In genomic region chr5:10377081-10377480, GRCh38 we compare ENCODE assay signal across 23 cellular contexts. TPM values are rescaled to one million over a fixed set of nuclear protein-coding genes. Genes with fewer than 3 reads are reported as not detected.
A peak's percentile ranks its signal among the peaks of the same experiment; 100 is the strongest.
DNase-seq lines count a peak whose midpoint lies in the region; ATAC-seq, FAIRE-seq and TF ChIP-seq lines count a peak whose summit lies in the region.
"Had no signal": no experiment of that assay in that cellular context is flagged by ENCODE, and none has a peak within 500 bp of the region (broad histone marks: within the 10 kb centered on the region; RNA-seq: fewer than 3 reads in every experiment).

No MANE protein-coding gene starts in this region.

- H4K91ac ChIP-seq in neuronal stem cell (ENCODE audit: low read depth, low read length, poor library complexity) = no peak overlapping the region

- peak; percentile 63 for ATAC-seq in K562
- ATAC-seq: left lobe of liver, pancreas had no signal

- H4K8ac ChIP-seq in neuronal stem cell (ENCODE audit: low read depth, low read length) = peak overlapping the region; percentile 9

- no TSS peak for BruUV-seq in K562 (replicated peaks; lab: Mats Ljungman, UMichigan)

- POLR2A ChIA-PET in CD8-positive, alpha-beta memory T cell (lab: Charles Lee) = no interaction called here
- POLR2A ChIA-PET in HEK293 (lab: Yijun Ruan, JAX) (no interaction called here), K562 (lab: Yijun Ruan, JAX) (interaction anchor here (0.9 to 1.8 kb wide), 3 partner anchors 9 to 17 kb away, joined by 3 to 9 read pairs (median 3); no protein-coding TSS in a partner anchor)

- no peak overlapping the region for H2BK12ac ChIP-seq in neuronal stem cell (ENCODE audit: low read length)

- H3K4me2 ChIP-seq in K562 (ENCODE audit: insufficient read depth, low read length) (no peak overlapping the region), neuronal stem cell (ENCODE audit: insufficient read depth, low read length, poor library complexity, severe bottlenecking) (no peak overlapping the region)
- H3K4me2 ChIP-seq: KMS-11 had no signal

- no peak overlapping the region for H2BK15ac ChIP-seq in neuronal stem cell (ENCODE audit: low read length)

- no peak overlapping the region for H2AK5ac ChIP-seq in neuronal stem cell (ENCODE audit: low read depth, low read length)

- H3K79me1 ChIP-seq in neuronal stem cell (ENCODE audit: low read depth, low read length) = peaks cover 11% of the 10 kb centered on the region

- no peaks in the 10 kb centered on the region for H3K9me1 ChIP-seq in K562 (ENCODE audit: control insufficient read depth, insufficient read depth, low read length)

- no peak for TF ChIP-seq POLR2A in K562 (conservative IDR thresholded peaks at IDR 0.05)

- H2AFZ ChIP-seq in K562 (ENCODE audit: low read depth, low read length) = no peak overlapping the region
- no peak overlapping the region for H2AFZ ChIP-seq in neuronal stem cell (ENCODE audit: low read length)

- H3K9me3 Mint-ChIP-seq in CD8-positive, alpha-beta memory T cell = no peaks in the 10 kb centered on the region
- peaks cover 18% of the 10 kb centered on the region for H3K9me3 Mint-ChIP-seq in endodermal cell
- no peaks in the 10 kb centered on the region for H3K9me3 Mint-ChIP-seq in chondrocyte (ENCODE audit: low read depth)
- H3K9me3 Mint-ChIP-seq: activated CD4-positive, alpha-beta T cell treated with anti-CD3 and anti-CD28 coated beads, Interleukin-2, amount 10 ng/mL, durations not matched to agents 24 days and 14 days had no signal

- peaks cover 0 to 53% (median 9%) of the 10 kb centered on the region in 3 donors for H3K36me3 Mint-ChIP-seq in CD8-positive, alpha-beta memory T cell
- H3K36me3 Mint-ChIP-seq in endodermal cell (ENCODE audit: low read depth) (peaks cover 52% of the 10 kb centered on the region), chondrocyte (ENCODE audit: low read depth) (peaks cover 10% of the 10 kb centered on the region)

- in situ Hi-C loops in K562 (cut with MboI) = no loop called here

- intact Hi-C loops in K562 (cut with micrococcal nuclease) = no loop called here

- peak overlapping the region; percentile 84 for H3K18ac ChIP-seq in neuronal stem cell (ENCODE audit: low read length)

- no peaks in the 10 kb centered on the region for H3K27me3 ChIP-seq in CD8-positive, alpha-beta memory T cell (ENCODE audit: insufficient read depth, low read length, poor library complexity, severe bottlenecking)
- H3K27me3 ChIP-seq in K562 (ENCODE audit: control insufficient read depth in 2 of 2, insufficient read depth in 2 of 2, low read length in 2 of 2) (no peaks in the 10 kb centered on the region), neuronal stem cell (ENCODE audit: control insufficient read depth in 3 of 3, insufficient read depth in 3 of 3, low read depth in 1 of 3, low read length in 3 of 3) (no peaks in the 10 kb centered on the region), endodermal cell (ENCODE audit: control insufficient read depth, insufficient read depth, low read length, poor library complexity, severe bottlenecking) (no peaks in the 10 kb centered on the region)
- H3K27me3 ChIP-seq: BE2C, pancreas, testis had no signal

- H3K9ac ChIP-seq in K562 (ENCODE audit: insufficient read depth in 1 of 2, low read depth in 2 of 2, low read length in 2 of 2) = peak overlapping the region in 1 of 2 experiments; percentile 14; a peak in 1 of 4 replicates
- H3K9ac ChIP-seq in neuronal stem cell (ENCODE audit: low read depth, low read length, poor library complexity) = no peak overlapping the region
- no peak overlapping the region for H3K9ac ChIP-seq in endodermal cell (ENCODE audit: extremely low read depth, low read length, poor library complexity, severe bottlenecking)
- H3K9ac ChIP-seq: KMS-11 had no signal

- peaks cover 7% of the 10 kb centered on the region for H3K36me3 ChIP-seq in CD8-positive, alpha-beta memory T cell (ENCODE audit: insufficient read depth, low read length)
- peaks cover 22 to 33% of the 10 kb centered on the region in 2 experiments for H3K36me3 ChIP-seq in HEK293 (ENCODE audit: control insufficient read depth in 2 of 2, insufficient read depth in 1 of 2, low read length in 2 of 2)
- peaks cover 79% of the 10 kb centered on the region for H3K36me3 ChIP-seq in K562 (ENCODE audit: control insufficient read depth, insufficient read depth, low read length)
- peaks cover 8 to 74% of the 10 kb centered on the region in 2 donors for H3K36me3 ChIP-seq in neuronal stem cell (replicated peaks in 1 of 2; ENCODE audit: control insufficient read depth in 2 of 2, insufficient read depth in 2 of 2, low read length in 2 of 2)
- H3K36me3 ChIP-seq in endodermal cell (ENCODE audit: control insufficient read depth, insufficient read depth, low read length) = peaks cover 51% of the 10 kb centered on the region

- no peak overlapping the region for H3K4me3 ChIP-seq in CD8-positive, alpha-beta memory T cell (ENCODE audit: low read length)
- H3K4me3 ChIP-seq in HEK293 (ENCODE audit: low read depth, low read length) (no peak overlapping the region), K562 (no peak overlapping the region), neuronal stem cell (ENCODE audit: low read length in 2 of 2) (no peak overlapping the region), endodermal cell (ENCODE audit: low read length) (no peak overlapping the region)
- H3K4me3 ChIP-seq: mucosa of descending colon, pancreas, skin epidermis, testis had no signal

- no peaks in the 10 kb centered on the region for H3K9me3 ChIP-seq in CD8-positive, alpha-beta memory T cell (ENCODE audit: low read length)
- H3K9me3 ChIP-seq in HEK293 (ENCODE audit: control insufficient read depth, insufficient read depth, low read depth, low read length) (no peaks in the 10 kb centered on the region), K562 (replicated peaks; ENCODE audit: control insufficient read depth, insufficient read depth, low read depth, low read length) (0 out of 2 replicates have a peak, but pooled peaks cover 13% of the 10 kb centered on the region), neuronal stem cell (replicated peaks in 1 of 2; ENCODE audit: control insufficient read depth in 2 of 2, insufficient read depth in 1 of 2, low read depth in 1 of 2, low read length in 2 of 2) (peaks cover 3 to 31% of the 10 kb centered on the region in 2 donors), endodermal cell (ENCODE audit: control insufficient read depth, low read length) (peaks cover 9% of the 10 kb centered on the region)
- H3K9me3 ChIP-seq: mucosa of descending colon, pancreas, testis had no signal

- TF ChIP-seq EP300 in K562 (IDR thresholded peaks at IDR 0.05; ENCODE audit: low read length) = no peak

- H2BK5ac ChIP-seq in neuronal stem cell (ENCODE audit: low read length) = no peak overlapping the region

- no peaks in the 10 kb centered on the region for H4K20me1 ChIP-seq in K562 (replicated peaks; ENCODE audit: control insufficient read depth, insufficient read depth, low read length)

- H3K27ac ChIP-seq in CD8-positive, alpha-beta memory T cell (ENCODE audit: low read depth, low read length) = no peak overlapping the region
- H3K27ac ChIP-seq in HEK293 (ENCODE audit: extremely low read depth, low read depth, low read length) (no peak overlapping the region), K562 (ENCODE audit: extremely low read depth, low read depth, low read length) (no peak overlapping the region), neuronal stem cell (replicated peaks; ENCODE audit: low read length) (no peak overlapping the region), endodermal cell (ENCODE audit: low read depth, low read length) (no peak overlapping the region)
- H3K27ac ChIP-seq: KMS-11, pancreas, testis had no signal

- H3K14ac ChIP-seq in neuronal stem cell (ENCODE audit: low read length) = peak overlapping the region; percentile 25

- no peak overlapping the region for H3K4ac ChIP-seq in neuronal stem cell (ENCODE audit: low read length)

- peak overlapping the region in 4 of 8 donors; percentile 29 to 68 (median 49) for H3K27ac Mint-ChIP-seq in CD8-positive, alpha-beta memory T cell
- H3K27ac Mint-ChIP-seq in endodermal cell (no peak overlapping the region), chondrocyte (ENCODE audit: unreplicated experiment) (no peak overlapping the region)
- H3K27ac Mint-ChIP-seq: activated CD4-positive, alpha-beta T cell treated with anti-CD3 and anti-CD28 coated beads, Interleukin-2, amount 10 ng/mL, durations not matched to agents 24 days and 14 days had no signal

- H3K4me1 Mint-ChIP-seq in CD8-positive, alpha-beta memory T cell = peaks cover 62 to 75% (median 71%) of the 10 kb centered on the region in 3 donors
- H3K4me1 Mint-ChIP-seq in endodermal cell (peaks cover 23% of the 10 kb centered on the region), chondrocyte (ENCODE audit: low read depth) (peaks cover 39% of the 10 kb centered on the region)

- TF ChIP-seq CTCF in HEK293 (tag by site-specific recombination; IDR thresholded peaks at IDR 0.05) (no peak), K562 (IDR thresholded peaks at IDR 0.05 in 2 of 3, conservative IDR thresholded peaks at IDR 0.05 in 1 of 3; ENCODE audit: insufficient read depth in 2 of 3, low read depth in 1 of 3, low read length in 3 of 3) (no peak), endodermal cell (conservative IDR thresholded peaks at IDR 0.05) (no peak), chondrocyte (IDR thresholded peaks at IDR 0.05) (no peak)

- H3K23ac ChIP-seq in neuronal stem cell (ENCODE audit: low read depth, low read length, poor library complexity) = no peak overlapping the region

- no peak overlapping the region for H2BK120ac ChIP-seq in neuronal stem cell (ENCODE audit: low read depth, low read length)

- WGBS in K562 (ENCODE audit: insufficient coverage, low coverage, missing lambda C conversion rate) = 92% methylated on average over 5 of the region's 5 CpGs
- WGBS in neuronal stem cell (ENCODE audit: extremely low coverage in 2 of 2, insufficient read length in 2 of 2, insufficient replicate concordance in 1 of 2), 2 donors = no CpG with 5 or more reads among the region's 5 CpGs
- WGBS in endodermal cell (ENCODE audit: insufficient coverage in 1 of 2, insufficient read length in 1 of 2), 2 experiments = 94 to 100% methylated on average over 2 to 5 of the region's 5 CpGs

- DNase-seq in CD8-positive, alpha-beta memory T cell = peak in 1 of 5 donors; percentile 43
- no peak for DNase-seq in K562 (ENCODE audit: extremely low read depth in 1 of 4, low spot score in 3 of 4)
- DNase-seq in neuronal stem cell (ENCODE audit: low spot score) = no peak
- no peak for DNase-seq in endodermal cell
- no peak for DNase-seq in frontal cortex (ENCODE audit: low spot score in 2 of 2)
- no peak for DNase-seq in chondrocyte (ENCODE audit: low spot score)
- DNase-seq: activated CD4-positive, alpha-beta T cell treated with anti-CD3 and anti-CD28 coated beads, Interleukin-2, amount 10 ng/mL, durations not matched to agents 24 days and 14 days; amniotic stem cell; BE2C; DMS53; H7; mucosa of descending colon; NCI-H1417; NCI-H2171; NCI-H748 treated with DMSO at 0.1 percent for 48 hours; pancreas; stimulated activated CD4-positive, alpha-beta T cell treated with anti-CD3 and anti-CD28 coated beads, Interleukin-4, amount 100 ng/mL, for 4 hours; stimulated activated CD8-positive, alpha-beta memory T cell treated with anti-CD3 and anti-CD28 coated beads, Interleukin-4, amount 100 ng/mL, for 48 hours; testis had no signal

- CTCF ChIA-PET in CD8-positive, alpha-beta memory T cell (lab: Charles Lee) = no interaction called here
- CTCF ChIA-PET in HEK293 (lab: Yijun Ruan, JAX) = interaction anchor here (0.6 to 1.3 kb wide), 2 partner anchors 19 to 66 kb away, joined by 3 read pairs; no protein-coding TSS in a partner anchor
- CTCF ChIA-PET in K562 (lab: Yijun Ruan, JAX; ENCODE audit: low intra/inter-chr PET ratio) = no interaction called here

- H3K4me3 Mint-ChIP-seq in CD8-positive, alpha-beta memory T cell = peak overlapping the region in 5 of 7 donors; percentile 1 to 61 (median 20)
- H3K4me3 Mint-ChIP-seq in endodermal cell (no peak overlapping the region), chondrocyte (ENCODE audit: unreplicated experiment) (no peak overlapping the region)
- H3K4me3 Mint-ChIP-seq: activated CD4-positive, alpha-beta T cell treated with anti-CD3 and anti-CD28 coated beads, Interleukin-2, amount 10 ng/mL, durations not matched to agents 24 days and 14 days had no signal

- FAIRE-seq in K562 (lab: Jason Lieb, UNC) (peak; percentile 15), frontal cortex (lab: Jason Lieb, UNC) (no peak)
- FAIRE-seq: pancreas had no signal

- H3K27me3 Mint-ChIP-seq in CD8-positive, alpha-beta memory T cell = peaks cover 0 to 2% of the 10 kb centered on the region in 2 donors
- H3K27me3 Mint-ChIP-seq in endodermal cell (ENCODE audit: insufficient read depth) (no peaks in the 10 kb centered on the region), chondrocyte (ENCODE audit: low read depth) (no peaks in the 10 kb centered on the region)
- H3K27me3 Mint-ChIP-seq: activated CD4-positive, alpha-beta T cell treated with anti-CD3 and anti-CD28 coated beads, Interleukin-2, amount 10 ng/mL, durations not matched to agents 24 days and 14 days had no signal

- H3K4me1 ChIP-seq in CD8-positive, alpha-beta memory T cell (ENCODE audit: insufficient read depth, low read length) = peaks cover 25% of the 10 kb centered on the region
- H3K4me1 ChIP-seq in HEK293 (ENCODE audit: control insufficient read depth, insufficient read depth, low read length) = no peaks in the 10 kb centered on the region
- no peaks in the 10 kb centered on the region; a peak in 2 of 5 replicates for H3K4me1 ChIP-seq in K562 (replicated peaks in 1 of 2; ENCODE audit: control insufficient read depth in 2 of 2, insufficient read depth in 2 of 2, low read length in 2 of 2)
- peaks cover 0 to 6% of the 10 kb centered on the region in 2 donors for H3K4me1 ChIP-seq in neuronal stem cell (ENCODE audit: control insufficient read depth in 2 of 2, insufficient read depth in 1 of 2, low read depth in 1 of 2, low read length in 2 of 2)
- no peaks in the 10 kb centered on the region for H3K4me1 ChIP-seq in endodermal cell (ENCODE audit: control insufficient read depth, insufficient read depth, low read length)
- H3K4me1 ChIP-seq: BE2C had no signal

- no peak for TF ChIP-seq RAD21 in K562 (CRISPR knock-in tag; conservative IDR thresholded peaks at IDR 0.05 in 1 of 2, IDR thresholded peaks at IDR 0.05 in 1 of 2)

- peaks cover 91% of the 10 kb centered on the region for H3K79me2 ChIP-seq in K562 (ENCODE audit: control insufficient read depth, insufficient read depth, low read length)

RNA-seq across cellular contexts. Expression of gene MARCHF6, which starts 23.6 kb away (rescaled TPM):
- total RNA-seq in CD8-positive, alpha-beta memory T cell = 100 to 1,000 TPM; 103 to 110 TPM
- polyA plus RNA-seq in CD8-positive, alpha-beta memory T cell = 54.2 TPM
- 561 and 734 TPM in 2 replicates for total RNA-seq in K562 (2011; cell fraction: chromatin; rRNA removed; ENCODE audit: low replicate concordance)
- 300 and 404 TPM in 2 replicates for total RNA-seq in K562 (2011; cell fraction: nucleolus; rRNA removed)
- total RNA-seq in K562 (2011; cell fraction: nucleoplasm; rRNA removed) = 460 and 488 TPM in 2 replicates
- total RNA-seq in K562 (2014; rRNA removed) (68.1 and 82.1 TPM in 2 replicates), K562 (2014; rRNA removed; fragmentation: Illumina TruSeq; extraction: Trizol) (110 and 145 TPM in 2 replicates), K562 (2015; rRNA removed; fragmentation: Illumina TruSeq; extraction: Trizol) (73.8 and 74.1 TPM in 2 replicates), K562 (2021) (173 and 197 TPM in 2 replicates), endodermal cell (100 to 1,000 TPM; 149 to 150 TPM), frontal cortex (229 TPM), chondrocyte (143 to 197 TPM (median 149 TPM) in 3 replicates)
- polyA plus RNA-seq in K562 (2011; rRNA removed) (363 and 456 TPM in 2 replicates), K562 (2014; fragmentation: Illumina TruSeq; extraction: Trizol) (97.2 and 107 TPM in 2 replicates), K562 (2014; fragmentation: Nextera tagmentation; extraction: Ambion mirVana) (100 to 1,000 TPM; 170 to 176 TPM), K562 (2014; rRNA removed) (113 and 116 TPM in 2 replicates)
- 108 and 266 TPM in 2 replicates for polyA plus RNA-seq in K562 (2011; cell fraction: cytosol; rRNA removed)
- 690 and 1,115 TPM in 2 replicates for polyA plus RNA-seq in K562 (2011; cell fraction: nucleus; rRNA removed)
- 113 TPM in 2 replicates for polyA plus RNA-seq in K562 (2012)
- polyA minus RNA-seq in K562 (2011; rRNA and poly(A)+ RNA removed) = 714 and 809 TPM in 2 replicates
- 187 and 222 TPM in 2 replicates for polyA minus RNA-seq in K562 (2011; cell fraction: cytosol; rRNA and poly(A)+ RNA removed)
- polyA minus RNA-seq in K562 (2011; cell fraction: nucleus; rRNA and poly(A)+ RNA removed) = 218 and 284 TPM in 2 replicates
- 73.3 TPM for polyA plus RNA-seq in neuronal stem cell (2013, experiment 1 of 2)
- polyA plus RNA-seq in neuronal stem cell (2013, experiment 2 of 2) = 72.6 TPM
- polyA plus RNA-seq in endodermal cell (2013, experiment 1 of 2) = 146 TPM
- polyA plus RNA-seq in endodermal cell (2013, experiment 2 of 2) = 126 TPM

Comparison
In these comparisons a context has a peak if more than half of its experiments do, and no peak if none do; other contexts are left out.
1. H3K4me3 Mint-ChIP-seq: peak in CD8-positive, alpha-beta memory T cell (5 of 7); none in endodermal cell (single experiment) and chondrocyte (single experiment).